ENCODE assay signal across 29 cellular contexts in genomic region chr3:156637480-156638022, GRCh38.
"Had no signal": no experiment of that assay in that cellular context is flagged by ENCODE, and none has a peak within 500 bp of the region (broad histone marks: within the 10 kb centered on the region; RNA-seq: fewer than 3 reads in every experiment).

No MANE protein-coding gene starts in this region.

- H3K36me3 ChIP-seq: adrenal gland, heart left ventricle, left ventricle myocardium inferior, neutrophil, right lobe of liver, vagina had no signal

- H3K27ac Mint-ChIP-seq: activated B cell treated with CpG ODN at 0.5 μM for 24 hours; activated CD8-positive, alpha-beta memory T cell treated with anti-CD3 and anti-CD28 coated beads, Interleukin-2, amount 10 ng/mL, durations not matched to agents 7 days and 5 days; activated CD8-positive, alpha-beta T cell treated with anti-CD3 and anti-CD28 coated beads, Interleukin-2, amount 10 ng/mL, durations not matched to agents 7 days and 5 days; activated naive CD8-positive, alpha-beta T cell treated with anti-CD3 and anti-CD28 coated beads for 36 hours; activated T-cell treated with anti-CD3 and anti-CD28 coated beads, Interleukin-2, amount 50 U/mL, for 72 hours; immature natural killer cell; naive B cell; nephron progenitor cell; T-cell; type B pancreatic cell had no signal

- H3K9me3 ChIP-seq: adrenal gland, body of pancreas, heart left ventricle, left ventricle myocardium inferior, neutrophil, right lobe of liver, testis, vagina had no signal

- H3K4me3 ChIP-seq: adrenal gland, body of pancreas, coronary artery, dorsolateral prefrontal cortex, heart left ventricle, left ventricle myocardium inferior, lung, right lobe of liver, testis, vagina had no signal

- ATAC-seq: activated CD8-positive, alpha-beta memory T cell treated with anti-CD3 and anti-CD28 coated beads, Interleukin-2, amount 10 ng/mL, durations not matched to agents 7 days and 5 days; activated CD8-positive, alpha-beta T cell treated with anti-CD3 and anti-CD28 coated beads, Interleukin-2, amount 10 ng/mL, durations not matched to agents 7 days and 5 days; body of pancreas; heart left ventricle; right lobe of liver; stimulated activated naive CD8-positive, alpha-beta T cell treated with anti-CD3 and anti-CD28 coated beads, Interleukin-15, Interleukin-2, amounts not matched to agents 100 U/mL and 50 U/mL, for 24 hours; T-cell had no signal

- H3K27ac ChIP-seq: adrenal gland, body of pancreas, coronary artery, dorsolateral prefrontal cortex, heart left ventricle, left ventricle myocardium inferior, neutrophil, right lobe of liver, testis, vagina had no signal

- H3K4me3 Mint-ChIP-seq: activated B cell treated with CpG ODN at 0.5 μM for 24 hours; activated CD8-positive, alpha-beta memory T cell treated with anti-CD3 and anti-CD28 coated beads, Interleukin-2, amount 10 ng/mL, durations not matched to agents 7 days and 5 days; activated CD8-positive, alpha-beta T cell treated with anti-CD3 and anti-CD28 coated beads, Interleukin-2, amount 10 ng/mL, durations not matched to agents 7 days and 5 days; activated naive CD8-positive, alpha-beta T cell treated with anti-CD3 and anti-CD28 coated beads for 36 hours; activated T-cell treated with anti-CD3 and anti-CD28 coated beads, Interleukin-2, amount 50 U/mL, for 72 hours; immature natural killer cell; nephron progenitor cell; T-cell; type B pancreatic cell had no signal

- H3K4me1 ChIP-seq: adrenal gland, right lobe of liver, vagina had no signal

- H3K9me3 Mint-ChIP-seq: activated B cell treated with CpG ODN at 0.5 μM for 24 hours; activated naive CD8-positive, alpha-beta T cell treated with anti-CD3 and anti-CD28 coated beads for 36 hours; activated T-cell treated with anti-CD3 and anti-CD28 coated beads, Interleukin-2, amount 50 U/mL, for 72 hours; immature natural killer cell; naive B cell; nephron progenitor cell; T-cell; type B pancreatic cell had no signal

- H3K36me3 Mint-ChIP-seq: activated CD8-positive, alpha-beta memory T cell treated with anti-CD3 and anti-CD28 coated beads, Interleukin-2, amount 10 ng/mL, durations not matched to agents 7 days and 5 days; activated naive CD8-positive, alpha-beta T cell treated with anti-CD3 and anti-CD28 coated beads for 36 hours; immature natural killer cell; naive B cell; T-cell; type B pancreatic cell had no signal

- DNase-seq: activated B cell treated with CpG ODN at 0.5 μM for 24 hours; activated CD8-positive, alpha-beta memory T cell treated with anti-CD3 and anti-CD28 coated beads, Interleukin-2, amount 10 ng/mL, durations not matched to agents 7 days and 5 days; activated CD8-positive, alpha-beta T cell treated with anti-CD3 and anti-CD28 coated beads, Interleukin-2, amount 10 ng/mL, durations not matched to agents 7 days and 5 days; activated naive CD4-positive, alpha-beta T cell; activated naive CD8-positive, alpha-beta T cell treated with anti-CD3 and anti-CD28 coated beads for 36 hours; activated T-cell treated with anti-CD3 and anti-CD28 coated beads for 4 hours; activated T-cell treated with anti-CD3 and anti-CD28 coated beads, Interleukin-2, amount 50 U/mL, for 72 hours; adrenal gland; aorta; body of pancreas; dorsolateral prefrontal cortex; effector memory CD4-positive, alpha-beta T cell; erythroblast; heart left ventricle; hypothalamus; immature natural killer cell; left ventricle myocardium inferior; naive B cell; nephron progenitor cell; right lobe of liver; stimulated activated CD4-positive, alpha-beta T cell treated with anti-CD3 and anti-CD28 coated beads, Interleukin-2, amount 100 ng/mL, for 48 hours; stimulated activated naive CD8-positive, alpha-beta T cell treated with anti-CD3 and anti-CD28 coated beads, Interleukin-15, Interleukin-2, amounts not matched to agents 100 U/mL and 50 U/mL, for 24 hours; T-cell; testis had no signal

- H3K4me1 Mint-ChIP-seq: activated B cell treated with CpG ODN at 0.5 μM for 24 hours, naive B cell had no signal

- H3K27me3 ChIP-seq: adrenal gland, body of pancreas, dorsolateral prefrontal cortex, heart left ventricle, neutrophil, right lobe of liver, testis, vagina had no signal

- H3K27me3 Mint-ChIP-seq: activated B cell treated with CpG ODN at 0.5 μM for 24 hours; activated CD8-positive, alpha-beta memory T cell treated with anti-CD3 and anti-CD28 coated beads, Interleukin-2, amount 10 ng/mL, durations not matched to agents 7 days and 5 days; activated naive CD8-positive, alpha-beta T cell treated with anti-CD3 and anti-CD28 coated beads for 36 hours; naive B cell; T-cell; type B pancreatic cell had no signal
